In the genomic region with DNA sequence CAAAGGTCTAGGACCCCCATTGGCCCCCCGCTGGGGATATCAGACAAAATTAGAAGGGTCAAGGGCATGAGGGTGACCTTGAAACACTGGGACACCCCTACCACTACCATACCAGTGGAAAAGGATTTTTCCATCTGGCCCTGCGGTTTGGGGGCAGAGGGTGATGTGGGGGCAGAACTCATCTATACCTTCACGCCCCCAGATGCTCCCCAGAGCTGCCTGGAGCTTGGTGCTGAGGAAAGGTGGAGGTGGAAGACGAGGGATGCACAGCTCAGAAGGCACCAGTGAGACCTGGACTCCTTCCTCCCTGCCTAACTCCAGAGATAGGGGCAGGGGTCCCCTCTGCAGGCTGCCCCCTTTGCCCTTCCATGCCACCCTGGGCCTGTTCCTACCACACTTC, we compare ENCODE assay signal across 15 cellular contexts. TPM values are rescaled to one million over a fixed set of nuclear protein-coding genes. Genes with fewer than 3 reads are reported as not detected.
DNase-seq lines count a peak whose midpoint lies in the region; ATAC-seq, FAIRE-seq and TF ChIP-seq lines count a peak whose summit lies in the region.
"Had no signal": no experiment of that assay in that cellular context is flagged by ENCODE, and none has a peak within 500 bp of the region (broad histone marks: within the 10 kb centered on the region; RNA-seq: fewer than 3 reads in every experiment).

No MANE protein-coding gene starts in this region.

- TF ChIP-seq POLR2A in HepG2 (IDR thresholded peaks at IDR 0.05; ENCODE audit: insufficient read depth in 1 of 2, low read depth in 2 of 2, low read length in 2 of 2) (no peak), right lobe of liver (IDR thresholded peaks at IDR 0.05) (no peak), esophagus muscularis mucosa (IDR thresholded peaks at IDR 0.05; ENCODE audit: low read depth) (no peak), GM12891 (IDR thresholded peaks at IDR 0.05; ENCODE audit: low read depth, low read length) (no peak)

- H3K27ac ChIP-seq in HepG2 (ENCODE audit: extremely low read length, insufficient read depth, low read length), result no peak overlapping the region
- H3K27ac ChIP-seq in right lobe of liver, result no peak overlapping the region
- peak overlapping the region in 3 of 4 donors; percentile 33 to 62 (median 43) for H3K27ac ChIP-seq in esophagus muscularis mucosa (replicated peaks in 1 of 4)
- H3K27ac ChIP-seq in psoas muscle, result peak overlapping the region; percentile 53
- H3K27ac ChIP-seq: BLaER1 had no signal

- H4K20me1 ChIP-seq in HepG2 (ENCODE audit: insufficient read depth, low read length), result no peaks in the 10 kb centered on the region
- H4K20me1 ChIP-seq: BLaER1 had no signal

- no peak for TF ChIP-seq RAD21 in HepG2 (CRISPR knock-in tag; IDR thresholded peaks at IDR 0.05)

- H3K4me3 ChIP-seq in HepG2 (replicated peaks in 1 of 3; ENCODE audit: insufficient read depth in 1 of 3, low read depth in 2 of 3, low read length in 3 of 3) (peak overlapping the region in 1 of 3 experiments; percentile 32; a peak in 1 of 6 replicates), right lobe of liver (no peak overlapping the region), esophagus muscularis mucosa (no peak overlapping the region), psoas muscle (no peak overlapping the region)
- H3K4me3 ChIP-seq: A549, BLaER1 had no signal

- no TSS peak for BruUV-seq in HepG2 (replicated peaks; lab: Mats Ljungman, UMichigan)

- H3K36me3 ChIP-seq in HepG2 (replicated peaks in 1 of 2; ENCODE audit: control insufficient read depth in 1 of 2, insufficient read depth in 2 of 2, low read length in 2 of 2) (no peaks in the 10 kb centered on the region), right lobe of liver (no peaks in the 10 kb centered on the region), esophagus muscularis mucosa (no peaks in the 10 kb centered on the region), psoas muscle (ENCODE audit: insufficient read depth in 1 of 2, low read depth in 1 of 2) (no peaks in the 10 kb centered on the region)
- H3K36me3 ChIP-seq: BLaER1 had no signal

- DNase-seq in HepG2 (ENCODE audit: low spot score) (no peak), right lobe of liver (no peak), esophagus muscularis mucosa (ENCODE audit: extremely low spot score) (no peak), psoas muscle (no peak), GM12891 (ENCODE audit: insufficient read length, low spot score) (no peak), HuH-7.5 (ENCODE audit: low spot score) (no peak), left colon (no peak)
- DNase-seq: Caco-2; CD8-positive, alpha-beta memory T cell; DND-41; GDM1 had no signal

- H3K9ac ChIP-seq in HepG2 (ENCODE audit: insufficient read depth, low read depth, low read length), result peak overlapping the region; percentile 6; the same call in 1 of the 2 replicates
- H3K9ac ChIP-seq: BLaER1 had no signal

- no peaks in the 10 kb centered on the region for H3K79me2 ChIP-seq in HepG2 (ENCODE audit: insufficient read depth, low read length)

- H3K4me2 ChIP-seq in HepG2 (ENCODE audit: low read depth, low read length), result peak overlapping the region; percentile 34; the same call in 1 of the 2 replicates
- H3K4me2 ChIP-seq: A549, BLaER1 had no signal

- in situ Hi-C loops in HepG2 (cut with HindIII; ENCODE audit: extremely low pct_ligation_motif_present, low pct_unique_long_range_greater_than_20kb), result no loop called here

- H3K27me3 ChIP-seq in HepG2 (ENCODE audit: control insufficient read depth in 1 of 2, insufficient read depth in 2 of 2, low read length in 2 of 2) (peaks cover 13 to 31% of the 10 kb centered on the region in 2 experiments; a peak in 3 of 5 replicates), right lobe of liver (no peaks in the 10 kb centered on the region), esophagus muscularis mucosa (peaks cover 0 to 32% (median 6%) of the 10 kb centered on the region in 4 donors), psoas muscle (ENCODE audit: insufficient read depth in 3 of 3, low read length in 2 of 3) (peaks cover 0 to 19% (median 0%) of the 10 kb centered on the region in 3 donors)
- H3K27me3 ChIP-seq: BLaER1 had no signal

- WGBS in HepG2 (ENCODE audit: low lambda C conversion rate), result 18% methylated on average over 4 of the region's 4 CpGs
- WGBS in right lobe of liver (ENCODE audit: insufficient coverage, low coverage, low lambda C conversion rate, missing lambda C conversion rate), result 50% methylated on average over 2 of the region's 4 CpGs
- WGBS in esophagus muscularis mucosa, result 79% methylated on average over 4 of the region's 4 CpGs
- WGBS in psoas muscle, 3 donors, result 80 to 87% (median 84%) methylated on average over 4 of the region's 4 CpGs

- CTCF ChIA-PET in HepG2 (lab: Yijun Ruan, JAX; ENCODE audit: low intra/inter-chr PET ratio, low total read pairs), result no interaction called here

- FAIRE-seq in HepG2 (lab: Jason Lieb, UNC) (no peak), GM12891 (lab: Jason Lieb, UNC) (no peak)
- FAIRE-seq: A549 had no signal

- no peaks in the 10 kb centered on the region for H3K9me3 ChIP-seq in HepG2 (ENCODE audit: low read length)
- H3K9me3 ChIP-seq in right lobe of liver, result no peaks in the 10 kb centered on the region
- H3K9me3 ChIP-seq in esophagus muscularis mucosa, result no peaks in the 10 kb centered on the region
- no peaks in the 10 kb centered on the region for H3K9me3 ChIP-seq in psoas muscle
- H3K9me3 ChIP-seq: A549, BLaER1, Caco-2 had no signal

- intact Hi-C loops in HepG2 (cut with micrococcal nuclease; ENCODE audit: unreplicated experiment), result no loop called here
- intact Hi-C loops in right lobe of liver (cut with DNase I), result no loop called here
- intact Hi-C loops in esophagus muscularis mucosa (cut with DNase I), result no loop called here
- intact Hi-C loops in psoas muscle (cut with DNase I), result no loop called here
- intact Hi-C loops in left colon (cut with DNase I, micrococcal nuclease), result no loop called here

- TF ChIP-seq EP300 in HepG2 (IDR thresholded peaks at IDR 0.05; ENCODE audit: low read depth in 2 of 2, low read length in 2 of 2) (no peak), HepG2 (CRISPR knock-in tag; IDR thresholded peaks at IDR 0.05; ENCODE audit: borderline replicate concordance) (no peak), esophagus muscularis mucosa (IDR thresholded peaks at IDR 0.05) (no peak)

- H2AFZ ChIP-seq in HepG2 (ENCODE audit: low read length), result no peak overlapping the region

- TF ChIP-seq CTCF in HepG2 (CRISPR knock-in tag; IDR thresholded peaks at IDR 0.05) (no peak), right lobe of liver (IDR thresholded peaks at IDR 0.05) (no peak), esophagus muscularis mucosa (IDR thresholded peaks at IDR 0.05) (no peak), psoas muscle (IDR thresholded peaks at IDR 0.05) (no peak)

- H3K4me1 ChIP-seq in HepG2 (ENCODE audit: insufficient read depth, low read length) (peaks cover 42% of the 10 kb centered on the region), right lobe of liver (no peaks in the 10 kb centered on the region), esophagus muscularis mucosa (peaks cover 0 to 8% (median 5%) of the 10 kb centered on the region in 4 donors), psoas muscle (no peaks in the 10 kb centered on the region)
- H3K4me1 ChIP-seq: A549 had no signal

- ATAC-seq in HepG2 (no peak), right lobe of liver (no peak), psoas muscle (no peak), left colon (no peak)
- ATAC-seq: A549 had no signal

- POLR2A ChIA-PET in HepG2 (lab: Yijun Ruan, JAX), result interaction anchor here (0.6 kb wide), 1 partner anchor 72 kb away, joined by 3 read pairs; no protein-coding TSS in a partner anchor

RNA-seq across cellular contexts. Expression of gene COX4I2, which starts 1.1 kb away (rescaled TPM):
- total RNA-seq in HepG2 (2016; rRNA removed; fragmentation: Illumina TruSeq; extraction: Trizol) (not detected in 2 replicates), right lobe of liver (not detected), esophagus muscularis mucosa (10 to 100 TPM in 1 of 4 donors, 1 to 10 TPM in 3; 2.1 to 14.2 (median 7.1) TPM), psoas muscle (1 to 10 TPM; 3.5 to 8.1 (median 5.0) TPM), left colon (under 1 TPM in 1 of 2 donors, not detected in 1; 0.67 TPM)
- total RNA-seq in HepG2 (2016; cell fraction: cytosol; rRNA removed; fragmentation: Illumina TruSeq; extraction: Trizol; ENCODE audit: low read depth), result not detected in 2 replicates
- not detected in 2 replicates for total RNA-seq in HepG2 (2016; cell fraction: insoluble cytoplasmic fraction; rRNA removed; fragmentation: Illumina TruSeq; extraction: Trizol)
- not detected in 2 replicates for total RNA-seq in HepG2 (2016; cell fraction: membrane; rRNA removed; fragmentation: Illumina TruSeq; extraction: Trizol)
- total RNA-seq in HepG2 (2016; cell fraction: nucleus; rRNA removed; fragmentation: Illumina TruSeq; extraction: Trizol), result not detected in 2 replicates
- polyA plus RNA-seq in HepG2 (2011; rRNA removed) (0.74 and 1.1 TPM in 2 replicates), psoas muscle (10 to 100 TPM in 2 of 3 donors, 1 to 10 TPM in 1; 7.0 to 13.2 (median 11.9) TPM)
- 0.97 and 1.4 TPM in 2 replicates for polyA plus RNA-seq in HepG2 (2011; cell fraction: cytosol; rRNA removed)
- 0.31 TPM in 1 of 2 replicates, not detected in the other for polyA plus RNA-seq in HepG2 (2011; cell fraction: nucleus; rRNA removed)
- 0.61 and 0.68 TPM in 2 replicates for polyA plus RNA-seq in HepG2 (2012)
- polyA plus RNA-seq in HepG2 (2016; cell fraction: cytosol; fragmentation: Illumina TruSeq; extraction: Trizol; ENCODE audit: low read depth), result not detected in 2 replicates
- polyA plus RNA-seq in HepG2 (2016; cell fraction: insoluble cytoplasmic fraction; fragmentation: Illumina TruSeq; extraction: Trizol; ENCODE audit: low read depth), result not detected in 2 replicates
- not detected in 2 replicates for polyA plus RNA-seq in HepG2 (2016; cell fraction: membrane; fragmentation: Illumina TruSeq; extraction: Trizol; ENCODE audit: low read depth)
- not detected in 2 replicates for polyA plus RNA-seq in HepG2 (2016; cell fraction: nucleus; fragmentation: Illumina TruSeq; extraction: Trizol; ENCODE audit: insufficient read depth, low read depth)
- polyA minus RNA-seq in HepG2 (2011; rRNA and poly(A)+ RNA removed; ENCODE audit: low replicate concordance), result not detected in 2 replicates
- polyA minus RNA-seq in HepG2 (2011; cell fraction: cytosol; rRNA and poly(A)+ RNA removed), result not detected in 2 replicates
- polyA minus RNA-seq in HepG2 (2011; cell fraction: nucleus; rRNA and poly(A)+ RNA removed), result not detected in 2 replicates
- not detected for polyA plus RNA-seq in GM12891 (2012; ENCODE audit: low read depth, missing spikeins)
- total RNA-seq: Caco-2; CD8-positive, alpha-beta memory T cell; HT1080 had no signal
- polyA plus RNA-seq: A549; AG04450; CD8-positive, alpha-beta memory T cell had no signal

RNA-seq across cellular contexts. Expression of gene ID1, which starts 33.7 kb away (rescaled TPM):
- total RNA-seq in HepG2 (2016; rRNA removed; fragmentation: Illumina TruSeq; extraction: Trizol) (315 and 419 TPM in 2 replicates), right lobe of liver (100 to 1,000 TPM in 2 of 6 experiments, 10 to 100 TPM in 4; 12.9 to 300 (median 35.0) TPM), esophagus muscularis mucosa (100 to 1,000 TPM; 199 to 744 (median 532) TPM), psoas muscle (100 to 1,000 TPM in 2 of 4 donors, 10 to 100 TPM in 2; 25.1 to 129 (median 102) TPM), left colon (100 to 1,000 TPM; 298 to 363 TPM)
- 421 and 422 TPM in 2 replicates for total RNA-seq in HepG2 (2016; cell fraction: cytosol; rRNA removed; fragmentation: Illumina TruSeq; extraction: Trizol; ENCODE audit: low read depth)
- 297 and 421 TPM in 2 replicates for total RNA-seq in HepG2 (2016; cell fraction: insoluble cytoplasmic fraction; rRNA removed; fragmentation: Illumina TruSeq; extraction: Trizol)
- 329 and 339 TPM in 2 replicates for total RNA-seq in HepG2 (2016; cell fraction: membrane; rRNA removed; fragmentation: Illumina TruSeq; extraction: Trizol)
- total RNA-seq in HepG2 (2016; cell fraction: nucleus; rRNA removed; fragmentation: Illumina TruSeq; extraction: Trizol), result 273 and 295 TPM in 2 replicates
- polyA plus RNA-seq in HepG2 (2011; rRNA removed) (258 and 320 TPM in 2 replicates), psoas muscle (100 to 1,000 TPM in 1 of 3 donors, 10 to 100 TPM in 2; 45.1 to 574 (median 45.2) TPM)
- polyA plus RNA-seq in HepG2 (2011; cell fraction: cytosol; rRNA removed), result 494 and 1,223 TPM in 2 replicates
- polyA plus RNA-seq in HepG2 (2011; cell fraction: nucleus; rRNA removed), result 541 and 1,398 TPM in 2 replicates
- polyA plus RNA-seq in HepG2 (2012), result 119 and 147 TPM in 2 replicates
- 99.0 and 102 TPM in 2 replicates for polyA plus RNA-seq in HepG2 (2016; cell fraction: cytosol; fragmentation: Illumina TruSeq; extraction: Trizol; ENCODE audit: low read depth)
- 273 and 282 TPM in 2 replicates for polyA plus RNA-seq in HepG2 (2016; cell fraction: insoluble cytoplasmic fraction; fragmentation: Illumina TruSeq; extraction: Trizol; ENCODE audit: low read depth)
- 104 TPM in 2 replicates for polyA plus RNA-seq in HepG2 (2016; cell fraction: membrane; fragmentation: Illumina TruSeq; extraction: Trizol; ENCODE audit: low read depth)
- polyA plus RNA-seq in HepG2 (2016; cell fraction: nucleus; fragmentation: Illumina TruSeq; extraction: Trizol; ENCODE audit: insufficient read depth, low read depth), result 496 and 499 TPM in 2 replicates
- polyA minus RNA-seq in HepG2 (2011; rRNA and poly(A)+ RNA removed; ENCODE audit: low replicate concordance), result 259 and 709 TPM in 2 replicates
- polyA minus RNA-seq in HepG2 (2011; cell fraction: cytosol; rRNA and poly(A)+ RNA removed), result 242 and 434 TPM in 2 replicates
- 194 and 456 TPM in 2 replicates for polyA minus RNA-seq in HepG2 (2011; cell fraction: nucleus; rRNA and poly(A)+ RNA removed)
- 0.53 TPM for polyA plus RNA-seq in GM12891 (2012; ENCODE audit: low read depth, missing spikeins)

Comparison
In these comparisons a context has a peak if more than half of its experiments do, and no peak if none do; other contexts are left out.
1. H3K27ac ChIP-seq: peak in esophagus muscularis mucosa (3 of 4) and psoas muscle (single experiment); none in HepG2 (single experiment) and right lobe of liver (0 of 3).